In genomic region chr16:86986136-86986535, GRCh38 we compare ENCODE assay signal across 1 cellular context.
TF ChIP-seq lines count a peak whose summit lies in the region.

No MANE protein-coding gene starts in this region.

TF ChIP-seq in GM23338, 12 proteins besides CTCF, POLR2A, EP300 and RAD21 (continued from another document):
- TF ChIP-seq, protein P1, sequence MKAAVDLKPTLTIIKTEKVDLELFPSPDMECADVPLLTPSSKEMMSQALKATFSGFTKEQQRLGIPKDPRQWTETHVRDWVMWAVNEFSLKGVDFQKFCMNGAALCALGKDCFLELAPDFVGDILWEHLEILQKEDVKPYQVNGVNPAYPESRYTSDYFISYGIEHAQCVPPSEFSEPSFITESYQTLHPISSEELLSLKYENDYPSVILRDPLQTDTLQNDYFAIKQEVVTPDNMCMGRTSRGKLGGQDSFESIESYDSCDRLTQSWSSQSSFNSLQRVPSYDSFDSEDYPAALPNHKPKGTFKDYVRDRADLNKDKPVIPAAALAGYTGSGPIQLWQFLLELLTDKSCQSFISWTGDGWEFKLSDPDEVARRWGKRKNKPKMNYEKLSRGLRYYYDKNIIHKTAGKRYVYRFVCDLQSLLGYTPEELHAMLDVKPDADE (IDR thresholded peaks at IDR 0.05), result no peak
- no peak for TF ChIP-seq EZH2phosphoT487 (IDR thresholded peaks at IDR 0.05; ENCODE audit: unreplicated experiment)
- TF ChIP-seq ZNF114 (CRISPR knock-in tag; IDR thresholded peaks at IDR 0.05), result no peak
- no peak for TF ChIP-seq CREB1 (CRISPR knock-in tag; IDR thresholded peaks at IDR 0.05; ENCODE audit: low read depth)
